ENCODE assay signal across 1 cellular context in genomic region chr3:66797916-66798560, GRCh38.
TF ChIP-seq lines count a peak whose summit lies in the region.

No MANE protein-coding gene starts in this region.

TF ChIP-seq in GM23338, 12 proteins besides CTCF, POLR2A, EP300 and RAD21 (continued from another document):
- no peak for TF ChIP-seq REST (IDR thresholded peaks at IDR 0.05; ENCODE audit: unreplicated experiment)
- TF ChIP-seq ZNF114 (CRISPR knock-in tag; IDR thresholded peaks at IDR 0.05), result peak; percentile 91; the same call in 1 of the 2 replicates
- TF ChIP-seq EZH2phosphoT487 (IDR thresholded peaks at IDR 0.05; ENCODE audit: unreplicated experiment), result no peak
- no peak for TF ChIP-seq ZNF331 (CRISPR knock-in tag; IDR thresholded peaks at IDR 0.05; ENCODE audit: low read depth)
- TF ChIP-seq NANOG (IDR thresholded peaks at IDR 0.05; ENCODE audit: borderline replicate concordance), result peak; percentile 64; the same call in 1 of the 2 replicates
- TF ChIP-seq CREB1 (CRISPR knock-in tag; IDR thresholded peaks at IDR 0.05; ENCODE audit: low read depth), result peak; percentile 50; the same call in 1 of the 2 replicates
- TF ChIP-seq ETS1 (IDR thresholded peaks at IDR 0.05), result 0 out of 2 replicates have a peak, but pooled peaks have one; percentile 37
- TF ChIP-seq POLR2AphosphoS5 (IDR thresholded peaks at IDR 0.05; ENCODE audit: low read depth), result no peak
- TF ChIP-seq STAT1 (IDR thresholded peaks at IDR 0.05; ENCODE audit: unreplicated experiment), result no peak
- no peak for TF ChIP-seq JUNB (IDR thresholded peaks at IDR 0.05; ENCODE audit: unreplicated experiment)
- TF ChIP-seq EZH2 (IDR thresholded peaks at IDR 0.05; ENCODE audit: low read depth, unreplicated experiment), result no peak
